ENCODE assay signal across 16 cellular contexts in genomic region chr3:195080571-195081141, GRCh38.
DNase-seq lines count a peak whose midpoint lies in the region; ATAC-seq and TF ChIP-seq lines count a peak whose summit lies in the region.
"Had no signal": no experiment of that assay in that cellular context is flagged by ENCODE, and none has a peak within 500 bp of the region (broad histone marks: within the 10 kb centered on the region; RNA-seq: fewer than 3 reads in every experiment).

No MANE protein-coding gene starts in this region.

- H3K79me2 ChIP-seq in smooth muscle cell (ENCODE audit: low read depth) = no peaks in the 10 kb centered on the region

- H3K27ac ChIP-seq in thyroid gland = peak overlapping the region; percentile 78 to 91 (median 87)
- no peak overlapping the region for H3K27ac ChIP-seq in smooth muscle cell (ENCODE audit: low read depth)
- H3K27ac ChIP-seq: 22Rv1, suprapubic skin had no signal

- peaks cover 42% of the 10 kb centered on the region for H3K4me1 Mint-ChIP-seq in WTC11

- no peak overlapping the region for H2AFZ ChIP-seq in smooth muscle cell (ENCODE audit: low read depth)

- H3K4me3 Mint-ChIP-seq in WTC11 = no peak overlapping the region

- WGBS in thyroid gland, 2 donors = 19 to 29% methylated on average over 12 to 16 of the region's 16 CpGs
- 95% methylated on average over 16 of the region's 16 CpGs for WGBS in smooth muscle cell (ENCODE audit: low lambda C conversion rate)

- TF ChIP-seq CTCF in WTC11 (IDR thresholded peaks at IDR 0.05) (no peak), thyroid gland (IDR thresholded peaks at IDR 0.05) (no peak), smooth muscle cell (IDR thresholded peaks at IDR 0.05; ENCODE audit: borderline replicate concordance, insufficient read depth, poor library complexity, severe bottlenecking) (no peak)

- H3K4me1 ChIP-seq in thyroid gland (peaks cover 34 to 45% of the 10 kb centered on the region in 2 donors), smooth muscle cell (ENCODE audit: low read depth) (peaks cover 9% of the 10 kb centered on the region)
- H3K4me1 ChIP-seq: suprapubic skin had no signal

- intact Hi-C loops in thyroid gland (cut with DNase I) = no loop called here

- H4K20me1 ChIP-seq in smooth muscle cell (ENCODE audit: low read depth) = peaks cover 12% of the 10 kb centered on the region

- no peak overlapping the region for H3K27ac Mint-ChIP-seq in WTC11
- H3K27ac Mint-ChIP-seq: memory B cell had no signal

- H3F3A ChIP-seq in smooth muscle cell (ENCODE audit: low read depth) = no peaks in the 10 kb centered on the region

- DNase-seq in DMS 273 (lab: John Stamatoyannopoulos, UW; ENCODE audit: unreplicated experiment) (peak; percentile 54), DMS 273 treated with DMSO at 0.1 percent for 48 hours (lab: John Stamatoyannopoulos, UW) (no peak), WTC11 (ENCODE audit: low spot score) (no peak), kidney glomerular epithelial cell (lab: John Stamatoyannopoulos, UW) (peak; percentile 58), thyroid gland (peak; percentile 93 to 94), GOT3 (lab: John Stamatoyannopoulos, UW) (no peak), smooth muscle cell (lab: John Stamatoyannopoulos, UW; ENCODE audit: unreplicated experiment) (no peak), nucleus accumbens (lab: John Stamatoyannopoulos, UW) (no peak)
- DNase-seq: amniotic stem cell; Calu3; effector memory CD4-positive, alpha-beta T cell; NCI-H446 treated with DMSO at 0.1 percent for 48 hours; SHP77 treated with DMSO at 0.1 percent for 48 hours had no signal

- no peaks in the 10 kb centered on the region for H3K36me3 Mint-ChIP-seq in WTC11
- H3K36me3 Mint-ChIP-seq: memory B cell had no signal

- ATAC-seq in WTC11 = peak; percentile 14; the same call in 1 of the 2 replicates

- H3K9me3 ChIP-seq in thyroid gland = no peaks in the 10 kb centered on the region
- H3K9me3 ChIP-seq in smooth muscle cell (replicated peaks; ENCODE audit: low read depth) = no peaks in the 10 kb centered on the region
- H3K9me3 ChIP-seq: suprapubic skin had no signal

- POLR2A ChIA-PET in WTC11 (lab: Charles Lee) = interaction anchor here (0.7 kb wide), 1 partner anchor 14 kb away, joined by 3 read pairs; no protein-coding TSS in a partner anchor

- H3K4me2 ChIP-seq in smooth muscle cell = no peak overlapping the region

- no peak overlapping the region for H3K9ac ChIP-seq in smooth muscle cell (ENCODE audit: low read depth)

- H3K9me3 Mint-ChIP-seq in WTC11 = no peaks in the 10 kb centered on the region
- H3K9me3 Mint-ChIP-seq: memory B cell had no signal

- CTCF ChIA-PET in WTC11 (lab: Charles Lee) = interaction anchor here (0.9 to 1.6 kb wide), 5 partner anchors 26 to 96 kb away, joined by 3 to 7 read pairs (median 3); no protein-coding TSS in a partner anchor

- no peaks in the 10 kb centered on the region for H3K27me3 Mint-ChIP-seq in WTC11 (ENCODE audit: low read depth)
- H3K27me3 Mint-ChIP-seq: memory B cell had no signal

- H3K4me3 ChIP-seq in thyroid gland (replicated peaks in 1 of 3) (no peak overlapping the region), smooth muscle cell (no peak overlapping the region)
- H3K4me3 ChIP-seq: suprapubic skin had no signal

- H3K36me3 ChIP-seq in thyroid gland (no peaks in the 10 kb centered on the region), smooth muscle cell (ENCODE audit: low read depth) (no peaks in the 10 kb centered on the region)
- H3K36me3 ChIP-seq: suprapubic skin had no signal

- H3K27me3 ChIP-seq in thyroid gland (no peaks in the 10 kb centered on the region), smooth muscle cell (ENCODE audit: low read depth) (no peaks in the 10 kb centered on the region)
- H3K27me3 ChIP-seq: suprapubic skin had no signal

- TF ChIP-seq POLR2A in thyroid gland (IDR thresholded peaks at IDR 0.05) = peak in 1 of 2 donors; percentile 47

TF ChIP-seq in WTC11, 78 proteins besides CTCF, POLR2A, EP300 and RAD21:
- TF ChIP-seq ELF4 (CRISPR knock-in tag; IDR thresholded peaks at IDR 0.05; ENCODE audit: low read depth) (no peak), NR1H2 (CRISPR knock-in tag; IDR thresholded peaks at IDR 0.05) (no peak), TCF7 (CRISPR knock-in tag; IDR thresholded peaks at IDR 0.05; ENCODE audit: low read depth) (no peak), ZSCAN18 (CRISPR knock-in tag; IDR thresholded peaks at IDR 0.05) (no peak), AR (CRISPR knock-in tag; IDR thresholded peaks at IDR 0.05) (no peak)

Comparison
In these comparisons a context has a peak if more than half of its experiments do, and no peak if none do; other contexts are left out.
1. DNase-seq: peak in DMS 273 (single experiment), kidney glomerular epithelial cell (single experiment) and thyroid gland (2 of 2); none in DMS 273 treated with DMSO at 0.1 percent for 48 hours (single experiment), WTC11 (single experiment), GOT3 (single experiment), smooth muscle cell (single experiment) and nucleus accumbens (0 of 56).